Comparison of ENCODE assay signal across 24 cellular contexts in the genomic region with DNA sequence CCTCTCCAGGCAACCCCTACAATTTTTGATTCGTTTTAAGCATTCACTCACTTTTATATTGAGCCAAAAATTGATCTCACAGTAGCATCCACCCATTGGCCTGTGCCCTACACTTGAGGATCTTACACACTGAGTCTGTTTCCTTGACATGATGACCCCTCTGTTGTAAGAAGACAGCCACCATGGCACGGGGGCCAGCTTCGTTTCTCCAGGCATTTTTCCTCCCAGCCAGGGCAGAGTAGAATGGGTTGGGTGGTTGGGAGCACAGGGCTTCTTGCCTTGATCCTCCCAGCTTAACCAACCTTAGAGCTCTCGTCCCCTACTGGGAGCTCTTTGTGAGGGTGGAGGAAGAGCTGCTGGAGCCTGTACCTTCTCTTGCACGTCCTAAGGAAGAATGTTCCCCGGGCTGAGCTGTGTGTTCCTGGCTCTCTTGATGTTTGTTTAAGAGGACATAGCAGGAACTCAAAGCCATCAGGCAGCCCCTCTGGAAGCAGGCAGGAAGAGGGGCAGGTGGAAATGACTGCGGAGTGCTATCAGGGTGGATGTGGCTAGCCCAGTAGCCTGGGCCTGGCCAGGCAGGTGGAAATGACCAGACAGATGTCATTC.
DNase-seq lines count a peak whose midpoint lies in the region; ATAC-seq, FAIRE-seq and TF ChIP-seq lines count a peak whose summit lies in the region.
"Had no signal": no experiment of that assay in that cellular context is flagged by ENCODE, and none has a peak within 500 bp of the region (broad histone marks: within the 10 kb centered on the region; RNA-seq: fewer than 3 reads in every experiment).

No MANE protein-coding gene starts in this region.

- peaks cover 71% of the 10 kb centered on the region for H3K4me1 Mint-ChIP-seq in osteocyte (ENCODE audit: unreplicated experiment)
- H3K4me1 Mint-ChIP-seq in immature natural killer cell, result no peaks in the 10 kb centered on the region
- H3K4me1 Mint-ChIP-seq: stimulated activated memory B cell treated with anti-CD40 and anti-IgM and Interleukin-4, amounts not matched to agents 10 μg/mL and 1 μg/mL and 100 μg/mL, for 72 hours had no signal

- no peak overlapping the region for H3K4me3 Mint-ChIP-seq in osteocyte (ENCODE audit: unreplicated experiment)
- no peak overlapping the region for H3K4me3 Mint-ChIP-seq in immature natural killer cell
- H3K4me3 Mint-ChIP-seq: activated CD4-positive, alpha-beta memory T cell treated with anti-CD3 and anti-CD28 coated beads for 36 hours; stimulated activated memory B cell treated with anti-CD40 and anti-IgM and Interleukin-4, amounts not matched to agents 10 μg/mL and 1 μg/mL and 100 μg/mL, for 72 hours had no signal

- H3K4me3 ChIP-seq in left ventricle myocardium inferior, result no peak overlapping the region
- no peak overlapping the region for H3K4me3 ChIP-seq in esophagus squamous epithelium
- H3K4me3 ChIP-seq: ascending aorta had no signal

- H3K27ac Mint-ChIP-seq in osteocyte (ENCODE audit: unreplicated experiment), result peak overlapping the region; percentile 78
- no peak overlapping the region for H3K27ac Mint-ChIP-seq in immature natural killer cell
- H3K27ac Mint-ChIP-seq: activated CD4-positive, alpha-beta memory T cell treated with anti-CD3 and anti-CD28 coated beads for 36 hours; stimulated activated memory B cell treated with anti-CD40 and anti-IgM and Interleukin-4, amounts not matched to agents 10 μg/mL and 1 μg/mL and 100 μg/mL, for 72 hours had no signal

- no peaks in the 10 kb centered on the region for H3K36me3 Mint-ChIP-seq in osteocyte (ENCODE audit: unreplicated experiment)
- no peaks in the 10 kb centered on the region for H3K36me3 Mint-ChIP-seq in immature natural killer cell
- H3K36me3 Mint-ChIP-seq: activated CD4-positive, alpha-beta memory T cell treated with anti-CD3 and anti-CD28 coated beads for 36 hours; stimulated activated memory B cell treated with anti-CD40 and anti-IgM and Interleukin-4, amounts not matched to agents 10 μg/mL and 1 μg/mL and 100 μg/mL, for 72 hours had no signal

- no peaks in the 10 kb centered on the region for H3K36me3 ChIP-seq in left ventricle myocardium inferior
- H3K36me3 ChIP-seq in esophagus squamous epithelium, result peaks cover 0 to 18% (median 0%) of the 10 kb centered on the region in 3 donors
- H3K36me3 ChIP-seq: ascending aorta, BE2C had no signal

- TF ChIP-seq CTCF in left ventricle myocardium inferior (IDR thresholded peaks at IDR 0.05; ENCODE audit: borderline replicate concordance) (no peak), esophagus squamous epithelium (IDR thresholded peaks at IDR 0.05) (no peak), osteocyte (IDR thresholded peaks at IDR 0.05) (no peak), D721Med (IDR thresholded peaks at IDR 0.05; ENCODE audit: insufficient read depth, missing control alignments) (no peak), GM13976 (IDR thresholded peaks at IDR 0.05; ENCODE audit: borderline replicate concordance, control extremely low read depth, extremely low read depth, insufficient read depth, missing control alignments) (no peak)

- H3K9me3 ChIP-seq in left ventricle myocardium inferior (replicated peaks) (no peaks in the 10 kb centered on the region), esophagus squamous epithelium (no peaks in the 10 kb centered on the region)
- H3K9me3 ChIP-seq: ascending aorta, BE2C had no signal

- 63 to 65% methylated on average over 4 to 7 of the region's 7 CpGs for WGBS in esophagus squamous epithelium, 2 donors

- intact Hi-C loops in left ventricle myocardium inferior (cut with micrococcal nuclease) (no loop called here), Right ventricle myocardium superior (cut with DNase I) (no loop called here), esophagus squamous epithelium (cut with DNase I) (no loop called here)

- H3K4me1 ChIP-seq in left ventricle myocardium inferior (peaks cover 53% of the 10 kb centered on the region), esophagus squamous epithelium (peaks cover 18 to 52% (median 37%) of the 10 kb centered on the region in 3 donors)
- H3K4me1 ChIP-seq: BE2C had no signal

- H3K27ac ChIP-seq in left ventricle myocardium inferior (replicated peaks), result peak overlapping the region; percentile 69
- H3K27ac ChIP-seq in esophagus squamous epithelium, result peak overlapping the region; percentile 47 to 77 (median 74)
- H3K27ac ChIP-seq: 22Rv1 had no signal

- no peak for DNase-seq in left ventricle myocardium inferior
- no peak for DNase-seq in Right ventricle myocardium superior
- no peak for DNase-seq in esophagus squamous epithelium (lab: John Stamatoyannopoulos, UW)
- DNase-seq in osteocyte (ENCODE audit: extremely low spot score, unreplicated experiment), result no peak
- DNase-seq in NCI-H2196 treated with DMSO at 0.1 percent for 48 hours (lab: John Stamatoyannopoulos, UW; ENCODE audit: unreplicated experiment), result no peak
- no peak for DNase-seq in D721Med (ENCODE audit: insufficient read length, low spot score)
- DNase-seq in immature natural killer cell, result no peak
- DNase-seq in GM13976 (ENCODE audit: low spot score), result no peak
- DNase-seq: activated CD4-positive, alpha-beta memory T cell treated with anti-CD3 and anti-CD28 coated beads for 36 hours; activated CD4-positive, CD25-positive, alpha-beta regulatory T cell; activated naive CD4-positive, alpha-beta T cell treated with anti-CD3 and anti-CD28 coated beads, Interleukin-2, amount 50 U/mL, for 16 hours; activated T-cell treated with anti-CD3 and anti-CD28 coated beads for 4 hours; BE2C; cerebellar nuclear complex; effector CD8-positive, alpha-beta T cell; left ventricle myocardium superior; NCI-H1436 treated with DMSO at 0.1 percent for 48 hours; NCI-H69; stimulated activated CD4-positive, alpha-beta T cell treated with anti-CD3 and anti-CD28 coated beads, Interleukin-1b, Interleukin-23, amount 100 ng/mL, for 48 hours; T-helper 9 cell had no signal

- TF ChIP-seq POLR2A in esophagus squamous epithelium (IDR thresholded peaks at IDR 0.05), result no peak

- H3K9me3 Mint-ChIP-seq in osteocyte (ENCODE audit: unreplicated experiment) (no peaks in the 10 kb centered on the region), immature natural killer cell (no peaks in the 10 kb centered on the region)
- H3K9me3 Mint-ChIP-seq: activated CD4-positive, alpha-beta memory T cell treated with anti-CD3 and anti-CD28 coated beads for 36 hours; stimulated activated memory B cell treated with anti-CD40 and anti-IgM and Interleukin-4, amounts not matched to agents 10 μg/mL and 1 μg/mL and 100 μg/mL, for 72 hours had no signal

- FAIRE-seq in D721Med (lab: Jason Lieb, UNC), result no peak

- H3K27me3 ChIP-seq in left ventricle myocardium inferior (ENCODE audit: low read depth) (no peaks in the 10 kb centered on the region), esophagus squamous epithelium (no peaks in the 10 kb centered on the region)
- H3K27me3 ChIP-seq: ascending aorta, BE2C had no signal

- ATAC-seq in Right ventricle myocardium superior (ENCODE audit: poor library complexity), result no peak
- ATAC-seq: left ventricle myocardium superior; sciatic nerve; stimulated activated memory B cell treated with anti-CD40 and anti-IgM and Interleukin-4, amounts not matched to agents 10 μg/mL and 1 μg/mL and 100 μg/mL, for 72 hours had no signal

- H3K27me3 Mint-ChIP-seq in osteocyte (ENCODE audit: unreplicated experiment), result no peaks in the 10 kb centered on the region
- peaks cover 0 to 11% (median 5%) of the 10 kb centered on the region in 3 donors for H3K27me3 Mint-ChIP-seq in immature natural killer cell (ENCODE audit: low read depth in 3 of 3)
- H3K27me3 Mint-ChIP-seq: activated CD4-positive, alpha-beta memory T cell treated with anti-CD3 and anti-CD28 coated beads for 36 hours had no signal

- in situ Hi-C loops in GM13976 (cut with MboI; ENCODE audit: low sequenced_read_pairs, unreplicated experiment), result no loop called here
